ENCODE assay signal across 35 cellular contexts in the genomic region with DNA sequence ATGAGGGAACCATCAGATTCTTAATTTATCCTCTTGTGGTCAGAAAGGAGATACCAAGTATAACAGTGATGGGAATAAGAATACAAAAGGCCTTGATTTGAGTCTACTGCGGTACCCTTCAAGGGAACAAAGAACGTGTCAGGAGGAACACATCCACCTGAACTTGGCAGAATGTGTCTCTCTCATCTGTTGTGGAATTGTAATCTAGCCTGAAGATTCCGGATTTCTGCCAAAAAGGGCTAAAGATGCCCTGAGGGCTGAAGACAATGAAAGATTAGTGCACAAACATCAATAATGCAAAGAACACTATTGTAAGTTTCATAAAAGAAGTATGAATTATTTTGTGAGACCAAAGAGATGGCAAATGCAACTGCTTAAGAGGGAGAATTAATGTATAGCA.
"Had no signal": no experiment of that assay in that cellular context is flagged by ENCODE, and none has a peak within 500 bp of the region (broad histone marks: within the 10 kb centered on the region; RNA-seq: fewer than 3 reads in every experiment).

No MANE protein-coding gene starts in this region.

- H3K36me3 ChIP-seq: MG63 had no signal

- H3K4me3 ChIP-seq: MG63 had no signal

- H3K27me3 ChIP-seq: MG63 had no signal

- DNase-seq: Karpas-422, Kasumi-1, MG63, MM.1S, MV-4-11, NCI-H1048, NCI-H1092, NCI-H1092 treated with DMSO at 0.1 percent for 48 hours, NCI-H1105, NCI-H1105 treated with DMSO at 0.1 percent for 48 hours, NCI-H1417, NCI-H1417 treated with DMSO at 0.1 percent for 48 hours, NCI-H1436, NCI-H1436 treated with DMSO at 0.1 percent for 48 hours, NCI-H146, NCI-H1694, NCI-H1694 treated with DMSO at 0.1 percent for 48 hours, NCI-H187, NCI-H187 treated with DMSO at 0.1 percent for 48 hours, NCI-H1930, NCI-H2029, NCI-H2029 treated with DMSO at 0.1 percent for 48 hours, NCI-H2081, NCI-H2081 treated with DMSO at 0.1 percent for 48 hours, NCI-H2107, NCI-H2171 treated with DMSO at 0.1 percent for 48 hours, NCI-H2227 treated with DMSO at 0.1 percent for 48 hours, NCI-H226, NCI-H345, NCI-H446, NCI-H446 treated with DMSO at 0.1 percent for 48 hours, NCI-H510A, NCI-H510A treated with DMSO at 0.1 percent for 48 hours, NCI-H524, NCI-H524 treated with DMSO at 0.1 percent for 48 hours had no signal

- H3K9me3 ChIP-seq: MG63 had no signal
